ENCODE assay signal across 31 cellular contexts in genomic region chrX:71953391-71953790, GRCh38.
"Had no signal": no experiment of that assay in that cellular context is flagged by ENCODE, and none has a peak within 500 bp of the region (broad histone marks: within the 10 kb centered on the region; RNA-seq: fewer than 3 reads in every experiment).

No MANE protein-coding gene starts in this region.

- DNase-seq: activated CD4-positive, alpha-beta T cell treated with anti-CD3 and anti-CD28 coated beads, Interleukin-2, amount 50 U/mL, for 4 hours; activated CD8-positive, alpha-beta memory T cell treated with anti-CD3 and anti-CD28 coated beads for 24 hours; activated CD8-positive, alpha-beta memory T cell treated with anti-CD3 and anti-CD28 coated beads, Interleukin-2, amount 50 U/mL, for 4 hours; activated T-cell treated with anti-CD3 and anti-CD28 coated beads, Interleukin-2, amount 50 U/mL, for 24 hours; adrenal gland; central memory CD4-positive, alpha-beta T cell; effector memory CD4-positive, alpha-beta T cell; foreskin melanocyte; glutamatergic neuron; hippocampal formation; mammary epithelial cell; naive B cell; retina; spleen; stimulated activated CD4-positive, alpha-beta T cell treated with anti-CD3 and anti-CD28 coated beads, Interleukin-4, amount 100 ng/mL, for 1 hour; stimulated activated naive CD4-positive, alpha-beta T cell treated with Interleukin-2 at 50 U/mL for 16 hours; substantia nigra; T-cell; thyroid gland; upper lobe of right lung; WERI-Rb-1 had no signal

- H3K4me3 Mint-ChIP-seq: activated T-cell treated with anti-CD3 and anti-CD28 coated beads, Interleukin-2, amount 50 U/mL, for 24 hours; activated T-helper 17 cell treated with anti-CD3 and anti-CD28 coated beads, Interleukin-2, amount 50 U/mL, for 72 hours; naive B cell; neural crest cell; T-cell; T-helper 2 cell treated with Interferon-gamma antibody and Interleukin-4, amounts not matched to agents 5 μg/mL and 100 μg/mL, for 36 hours had no signal

- FAIRE-seq: colon, islet of Langerhans, TTC549 had no signal

- H3K9me3 Mint-ChIP-seq: activated naive CD4-positive, alpha-beta T cell treated with anti-CD3 and anti-CD28 coated beads, Interleukin-2, amount 50 U/mL, for 72 hours; activated T-cell treated with anti-CD3 and anti-CD28 coated beads, Interleukin-2, amount 50 U/mL, for 24 hours; activated T-helper 17 cell treated with anti-CD3 and anti-CD28 coated beads, Interleukin-2, amount 50 U/mL, for 72 hours; naive B cell; neural crest cell; T-cell; T-helper 2 cell treated with Interferon-gamma antibody and Interleukin-4, amounts not matched to agents 5 μg/mL and 100 μg/mL, for 36 hours had no signal

- H3K9me3 ChIP-seq: adrenal gland, ascending aorta, spleen, thyroid gland, upper lobe of right lung had no signal

- H3K4me3 ChIP-seq: adrenal gland, ascending aorta, spleen, thyroid gland, upper lobe of right lung had no signal

- H3K4me1 Mint-ChIP-seq: activated T-helper 17 cell treated with anti-CD3 and anti-CD28 coated beads, Interleukin-2, amount 50 U/mL, for 72 hours; naive B cell; T-cell had no signal

- H3K36me3 ChIP-seq: adrenal gland, ascending aorta, spleen, thyroid gland, upper lobe of right lung, WERI-Rb-1 had no signal

- H3K27ac Mint-ChIP-seq: activated naive CD4-positive, alpha-beta T cell treated with anti-CD3 and anti-CD28 coated beads, Interleukin-2, amount 50 U/mL, for 72 hours; activated T-cell treated with anti-CD3 and anti-CD28 coated beads, Interleukin-2, amount 50 U/mL, for 24 hours; activated T-helper 17 cell treated with anti-CD3 and anti-CD28 coated beads, Interleukin-2, amount 50 U/mL, for 72 hours; naive B cell; progenitor cell of endocrine pancreas; T-cell; T-helper 2 cell treated with Interferon-gamma antibody and Interleukin-4, amounts not matched to agents 5 μg/mL and 100 μg/mL, for 36 hours had no signal

- H3K27me3 Mint-ChIP-seq: activated T-helper 17 cell treated with anti-CD3 and anti-CD28 coated beads, Interleukin-2, amount 50 U/mL, for 72 hours; progenitor cell of endocrine pancreas had no signal

- H3K27ac ChIP-seq: adrenal gland, spleen, thyroid gland, upper lobe of right lung, WERI-Rb-1 had no signal

- ATAC-seq: activated naive CD4-positive, alpha-beta T cell treated with anti-CD3 and anti-CD28 coated beads, Interleukin-2, amount 50 U/mL, for 72 hours; activated T-helper 17 cell treated with anti-CD3 and anti-CD28 coated beads, Interleukin-2, amount 50 U/mL, for 72 hours; left ventricle myocardium superior; T-cell; upper lobe of right lung had no signal

- H3K4me1 ChIP-seq: adrenal gland, spleen, upper lobe of right lung had no signal

- H3K36me3 Mint-ChIP-seq: activated naive CD4-positive, alpha-beta T cell treated with anti-CD3 and anti-CD28 coated beads, Interleukin-2, amount 50 U/mL, for 72 hours; naive B cell; T-cell had no signal

- H3K27me3 ChIP-seq: ascending aorta, spleen, thyroid gland, upper lobe of right lung had no signal
